11 cellular contexts compared by ENCODE assay signal in genomic region chr2:16055848-16056580, GRCh38.
A peak's percentile ranks its signal among the peaks of the same experiment; 100 is the strongest.
DNase-seq lines count a peak whose midpoint lies in the region; ATAC-seq, FAIRE-seq and TF ChIP-seq lines count a peak whose summit lies in the region.
"Had no signal": no experiment of that assay in that cellular context is flagged by ENCODE, and none has a peak within 500 bp of the region (broad histone marks: within the 10 kb centered on the region; RNA-seq: fewer than 3 reads in every experiment).

No MANE protein-coding gene starts in this region.

- H4K5ac ChIP-seq in H1 (ENCODE audit: insufficient read length, low read depth, low read length) = no peak overlapping the region

- peak overlapping the region; percentile 54 for H3K4ac ChIP-seq in H1 (replicated peaks; ENCODE audit: insufficient read length, low read depth, low read length)

- DNase-seq in H1 (ENCODE audit: low read depth in 1 of 2, low spot score in 2 of 2) (no peak), NCI-H1436 (lab: John Stamatoyannopoulos, UW) (no peak), OCI-LY7 (ENCODE audit: low spot score) (no peak), NCI-H524 (lab: John Stamatoyannopoulos, UW) (no peak)
- DNase-seq in stimulated activated CD4-positive, alpha-beta T cell treated with anti-CD3 and anti-CD28 coated beads, Interleukin-2, amount 100 ng/mL, for 48 hours = no peak
- DNase-seq: activated CD8-positive, alpha-beta memory T cell treated with anti-CD3 and anti-CD28 coated beads, Interleukin-2, amount 50 U/mL, for 48 hours; DMS53; psoas muscle had no signal

- H3K9me3 ChIP-seq in H1 (ENCODE audit: insufficient read depth in 2 of 2, low read depth in 1 of 2, low read length in 1 of 2) = no peaks in the 10 kb centered on the region
- no peaks in the 10 kb centered on the region for H3K9me3 ChIP-seq in OCI-LY7 (ENCODE audit: low read length)
- H3K9me3 ChIP-seq: psoas muscle had no signal

- H3K79me1 ChIP-seq in H1 (ENCODE audit: low read depth, low read length) = no peaks in the 10 kb centered on the region

- H4K8ac ChIP-seq in H1 (ENCODE audit: extremely low read depth, insufficient read depth, low read length) = no peak overlapping the region

- no peak for FAIRE-seq in H1 (lab: Jason Lieb, UNC)

- no peak overlapping the region for H3K9ac ChIP-seq in H1 (replicated peaks in 1 of 4; ENCODE audit: extremely low read depth in 1 of 4, low read depth in 3 of 4, low read length in 3 of 4)

- no TSS peak for BruUV-seq in OCI-LY7 (replicated peaks; lab: Mats Ljungman, UMichigan)

- no peaks in the 10 kb centered on the region for H3K23me2 ChIP-seq in H1 (ENCODE audit: low read depth, low read length)

- H3K18ac ChIP-seq in H1 (ENCODE audit: extremely low read depth, low read length) = no peak overlapping the region; the same call in 1 of the 2 replicates

- H3K4me2 ChIP-seq in H1 (ENCODE audit: insufficient read depth in 1 of 2, low read depth in 2 of 2, low read length in 2 of 2) (no peak overlapping the region), OCI-LY7 (ENCODE audit: low read length) (no peak overlapping the region)

- no peak for TF ChIP-seq RAD21 in H1 (IDR thresholded peaks at IDR 0.05 in 1 of 2, conservative IDR thresholded peaks at IDR 0.05 in 1 of 2; ENCODE audit: low read depth in 2 of 2, low read length in 2 of 2)

- H2BK12ac ChIP-seq in H1 (ENCODE audit: low read depth, low read length) = peak overlapping the region; percentile 30; the same call in 1 of the 2 replicates

- ATAC-seq in GM18858 (IDR thresholded peaks at IDR 0.05; ENCODE audit: unreplicated experiment) (peak; percentile 87), GM21619 (IDR thresholded peaks at IDR 0.05; ENCODE audit: unreplicated experiment) (peak; percentile 88), HG03378 (IDR thresholded peaks at IDR 0.05; ENCODE audit: unreplicated experiment) (peak; percentile 87)
- ATAC-seq: psoas muscle had no signal

- H2AFZ ChIP-seq in H1 (ENCODE audit: low read length) (0 out of 2 replicates have a peak overlapping the region, but pooled peaks have one; percentile 7), OCI-LY7 (ENCODE audit: low read length) (no peak overlapping the region)

- no peaks in the 10 kb centered on the region for H4K20me1 ChIP-seq in H1 (replicated peaks in 1 of 2; ENCODE audit: control insufficient read depth in 1 of 2, insufficient read depth in 2 of 2, low read length in 2 of 2)
- H4K20me1 ChIP-seq in OCI-LY7 (ENCODE audit: insufficient read depth, low read length) = no peaks in the 10 kb centered on the region

- H3K4me3 ChIP-seq in H1 (ENCODE audit: extremely low read depth in 1 of 4, insufficient read depth in 2 of 4, low read depth in 3 of 4, low read length in 4 of 4) = no peak overlapping the region
- H3K4me3 ChIP-seq in OCI-LY7 (ENCODE audit: low read depth, low read length, poor library complexity, severe bottlenecking) = no peak overlapping the region
- H3K4me3 ChIP-seq: psoas muscle had no signal

- H3K56ac ChIP-seq in H1 (replicated peaks; ENCODE audit: insufficient read length, low read depth, low read length) = no peak overlapping the region

- no peak for TF ChIP-seq POLR2A in H1 (IDR thresholded peaks at IDR 0.05; ENCODE audit: control extremely low read depth in 1 of 2, low read depth in 2 of 2, low read length in 2 of 2)

- H2BK5ac ChIP-seq in H1 (ENCODE audit: low read depth, low read length) = peak overlapping the region; percentile 40; the same call in 1 of the 2 replicates

- peaks cover 0 to 6% (median 2%) of the 10 kb centered on the region in 4 experiments; a peak in 2 of 7 replicates for H3K4me1 ChIP-seq in H1 (replicated peaks in 1 of 4; ENCODE audit: control insufficient read depth in 3 of 4, insufficient read depth in 4 of 4, low read length in 3 of 4)
- H3K4me1 ChIP-seq in OCI-LY7 (ENCODE audit: insufficient read depth, low read length, poor library complexity, severe bottlenecking) = no peaks in the 10 kb centered on the region
- H3K4me1 ChIP-seq: psoas muscle had no signal

- 80% methylated on average over 7 of the region's 7 CpGs; no CpG with 5 or more reads in 1 of the 2 experiments for WGBS in H1 (ENCODE audit: extremely low coverage in 1 of 2, insufficient coverage in 1 of 2, insufficient read length in 1 of 2, insufficient replicate concordance in 2 of 2, low coverage in 1 of 2, low lambda C conversion rate in 2 of 2, missing lambda C conversion rate in 1 of 2), 2 experiments

- H2AK5ac ChIP-seq in H1 (ENCODE audit: low read depth, low read length) = no peak overlapping the region

- no peak for TF ChIP-seq CTCF in H1 (IDR thresholded peaks at IDR 0.05; ENCODE audit: control extremely low read depth in 1 of 3, insufficient read depth in 1 of 3, low read depth in 1 of 3, low read length in 3 of 3)
- TF ChIP-seq CTCF in OCI-LY7 (conservative IDR thresholded peaks at IDR 0.05; ENCODE audit: low read length) = no peak

- intact Hi-C loops in OCI-LY7 (cut with micrococcal nuclease; ENCODE audit: unreplicated experiment) = no loop called here

- no peak overlapping the region for H3K27ac ChIP-seq in H1 (ENCODE audit: low read depth, low read length)
- no peak overlapping the region for H3K27ac ChIP-seq in OCI-LY7 (ENCODE audit: low read depth, low read length, poor library complexity, severe bottlenecking)
- H3K27ac ChIP-seq: psoas muscle had no signal

- H3K36me3 ChIP-seq in H1 (ENCODE audit: control insufficient read depth in 2 of 4, insufficient read depth in 4 of 4, low read length in 3 of 4) (no peaks in the 10 kb centered on the region), OCI-LY7 (ENCODE audit: insufficient read depth, low read length) (no peaks in the 10 kb centered on the region)

- no peak for TF ChIP-seq EP300 in H1 (IDR thresholded peaks at IDR 0.05; ENCODE audit: borderline replicate concordance in 1 of 2, low read depth in 2 of 2, low read length in 2 of 2)

- no peaks in the 10 kb centered on the region; a peak in 1 of 7 replicates for H3K27me3 ChIP-seq in H1 (replicated peaks in 1 of 4; ENCODE audit: control insufficient read depth in 3 of 4, extremely low read depth in 1 of 4, insufficient read depth in 3 of 4, low read length in 3 of 4)

- no peaks in the 10 kb centered on the region for H3K79me2 ChIP-seq in H1 (ENCODE audit: control insufficient read depth in 1 of 2, insufficient read depth in 2 of 2, low read length in 2 of 2)
- no peaks in the 10 kb centered on the region for H3K79me2 ChIP-seq in OCI-LY7 (ENCODE audit: insufficient read depth, low read depth, low read length)

- peak overlapping the region; percentile 34; the same call in 1 of the 2 replicates for H2BK15ac ChIP-seq in H1 (ENCODE audit: low read length)

- peak overlapping the region; percentile 21 for H2BK120ac ChIP-seq in H1 (replicated peaks; ENCODE audit: low read depth, low read length)

- H4K91ac ChIP-seq in H1 (replicated peaks; ENCODE audit: insufficient read length, low read length) = peak overlapping the region; percentile 49

- H3K14ac ChIP-seq in H1 (ENCODE audit: insufficient read length) = no peak overlapping the region

- H2BK20ac ChIP-seq in H1 (ENCODE audit: low read length) = peak overlapping the region; percentile 63; the same call in 1 of the 2 replicates

- no peaks in the 10 kb centered on the region for H3K9me2 ChIP-seq in OCI-LY7 (ENCODE audit: insufficient read depth, low read length)

- no peak overlapping the region for H3K23ac ChIP-seq in H1 (ENCODE audit: insufficient read length)

- POLR2A ChIA-PET in H1 (lab: Charles Lee; ENCODE audit: partially characterized antibody) = no interaction called here
- POLR2A ChIA-PET in OCI-LY7 (lab: Charles Lee) = interaction anchor here (0.7 kb wide), 1 partner anchor 188 kb away, joined by 4 read pairs; no protein-coding TSS in a partner anchor

- CTCF ChIA-PET in H1 (lab: Charles Lee; ENCODE audit: partially characterized antibody) = interaction anchor here (0.7 to 1.1 kb wide), 6 partner anchors 10 to 1255 kb away, joined by 3 to 5 read pairs (median 3); no protein-coding TSS in a partner anchor
- CTCF ChIA-PET in OCI-LY7 (lab: Charles Lee; ENCODE audit: unreplicated experiment) = no interaction called here

TF ChIP-seq in H1, 55 proteins besides CTCF, POLR2A, EP300 and RAD21:
- TF ChIP-seq RXRA (IDR thresholded peaks at IDR 0.05; ENCODE audit: insufficient read depth, low read depth, low read length) (no peak), KDM1A (IDR thresholded peaks at IDR 0.05; ENCODE audit: borderline replicate concordance, low read length) (no peak), MAFK (IDR thresholded peaks at IDR 0.05; ENCODE audit: low read depth, low read length) (no peak), ZNF274 (IDR thresholded peaks at IDR 0.05; ENCODE audit: borderline replicate concordance, extremely low read depth, low read length) (no peak), SAP30 (IDR thresholded peaks at IDR 0.05; ENCODE audit: insufficient read depth, insufficient replicate concordance, low read length) (no peak), YY1 (IDR thresholded peaks at IDR 0.05; ENCODE audit: low read depth, low read length) (no peak)
